In the genomic region with DNA sequence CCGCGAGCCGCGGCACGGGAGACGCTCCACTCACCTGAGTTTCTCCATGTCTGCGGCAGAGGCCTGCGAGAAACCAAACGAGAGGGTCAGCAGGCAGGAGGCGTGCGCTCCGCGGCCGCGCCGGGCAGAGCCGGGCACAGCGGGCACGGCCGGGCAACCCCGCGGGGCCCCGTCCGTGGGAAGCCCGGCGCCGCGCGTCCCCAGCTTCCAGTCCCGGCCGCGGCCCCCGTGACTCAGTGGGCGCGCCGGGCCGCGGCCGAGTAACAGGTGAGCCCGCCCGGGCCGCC, we compare ENCODE assay signal across 11 cellular contexts. TPM values are rescaled to one million over a fixed set of nuclear protein-coding genes. Genes with fewer than 3 reads are reported as not detected.
DNase-seq lines count a peak whose midpoint lies in the region; ATAC-seq, FAIRE-seq and TF ChIP-seq lines count a peak whose summit lies in the region.
"Had no signal": no experiment of that assay in that cellular context is flagged by ENCODE, and none has a peak within 500 bp of the region (broad histone marks: within the 10 kb centered on the region; RNA-seq: fewer than 3 reads in every experiment).

No MANE protein-coding gene starts in this region.

- H3K4me1 ChIP-seq in ascending aorta (peaks cover 6 to 11% of the 10 kb centered on the region in 2 donors), suprapubic skin (peaks cover 24% of the 10 kb centered on the region), kidney (ENCODE audit: control insufficient read depth in 1 of 2, insufficient read depth in 1 of 2, low read depth in 1 of 2, low read length in 2 of 2) (peaks cover 0 to 4% of the 10 kb centered on the region in 2 donors)

- no peaks in the 10 kb centered on the region for H3K36me3 ChIP-seq in ascending aorta
- H3K36me3 ChIP-seq in suprapubic skin, result no peaks in the 10 kb centered on the region
- H3K36me3 ChIP-seq in kidney (ENCODE audit: control insufficient read depth in 1 of 2, insufficient read depth in 2 of 2, low read length in 2 of 2), result no peaks in the 10 kb centered on the region

- TF ChIP-seq CTCF in ascending aorta (IDR thresholded peaks at IDR 0.05) (no peak), suprapubic skin (IDR thresholded peaks at IDR 0.05) (no peak), kidney (IDR thresholded peaks at IDR 0.05; ENCODE audit: borderline replicate concordance, extremely low read depth, insufficient read depth) (no peak)

- H3K9me3 ChIP-seq in ascending aorta (no peaks in the 10 kb centered on the region), suprapubic skin (no peaks in the 10 kb centered on the region), kidney (ENCODE audit: control insufficient read depth in 1 of 2, low read length in 2 of 2) (no peaks in the 10 kb centered on the region)

- DNase-seq in DMS53 (lab: John Stamatoyannopoulos, UW) (peak; percentile 47), DMS53 treated with DMSO at 0.1 percent for 48 hours (lab: John Stamatoyannopoulos, UW; ENCODE audit: unreplicated experiment) (no peak), ascending aorta (ENCODE audit: low spot score in 2 of 2) (no peak), left kidney (ENCODE audit: low read depth, low spot score) (peak; percentile 27), suprapubic skin (ENCODE audit: low spot score in 2 of 2) (no peak), T-helper 1 cell (no peak), kidney (no peak)
- DNase-seq: activated CD4-positive, alpha-beta T cell treated with anti-CD3 and anti-CD28 coated beads for 36 hours; activated naive CD4-positive, alpha-beta T cell treated with anti-CD3 and anti-CD28 coated beads, Interleukin-2, amount 10 ng/mL, durations not matched to agents 7 days and 5 days; KBM-7 had no signal

- TF ChIP-seq POLR2A in suprapubic skin (IDR thresholded peaks at IDR 0.05), result no peak

- ATAC-seq in GM18861 (IDR thresholded peaks at IDR 0.05; ENCODE audit: unreplicated experiment), result no peak

- FAIRE-seq in kidney (lab: Jason Lieb, UNC), result no peak

- intact Hi-C loops in ascending aorta (cut with DNase I) (no loop called here), kidney (cut with DNase I) (no loop called here)

- H3K27ac ChIP-seq in ascending aorta (no peak overlapping the region), suprapubic skin (no peak overlapping the region), kidney (ENCODE audit: low read depth in 2 of 2, low read length in 2 of 2) (no peak overlapping the region)

- WGBS in suprapubic skin, result no CpG with 5 or more reads among the region's 42 CpGs

- no peak for TF ChIP-seq EP300 in suprapubic skin (IDR thresholded peaks at IDR 0.05)

- peak overlapping the region; percentile 51 to 58 for H3K4me3 ChIP-seq in ascending aorta
- peak overlapping the region; percentile 53 for H3K4me3 ChIP-seq in suprapubic skin
- H3K4me3 ChIP-seq in kidney (ENCODE audit: low read length in 2 of 2), result no peak overlapping the region

- no peak overlapping the region for H3K9ac ChIP-seq in kidney (ENCODE audit: low read length in 2 of 2)

- H3K27me3 ChIP-seq in ascending aorta (peaks cover 23% of the 10 kb centered on the region), suprapubic skin (peaks cover 69% of the 10 kb centered on the region)

RNA-seq across cellular contexts. Expression of gene BEGAIN, which starts 19.4 kb away (rescaled TPM):
- total RNA-seq in ascending aorta (5.9 TPM), suprapubic skin (1 to 10 TPM in 2 of 4 donors, under 1 TPM in 2; 0.68 to 2.8 (median 1.1) TPM), kidney (1.4 TPM)
- 0.52 TPM for polyA plus RNA-seq in kidney (ENCODE audit: insufficient read depth, low read depth, low replicate concordance)

Comparison
In these comparisons a context has a peak if more than half of its experiments do, and no peak if none do; other contexts are left out.
1. DNase-seq: peak in DMS53 (single experiment) and left kidney (single experiment); none in DMS53 treated with DMSO at 0.1 percent for 48 hours (single experiment), ascending aorta (0 of 2), suprapubic skin (0 of 2), T-helper 1 cell (0 of 5) and kidney (single experiment).
2. H3K4me3 ChIP-seq: peak in ascending aorta (2 of 2) and suprapubic skin (single experiment); none in kidney (0 of 2).